In the genomic region with DNA sequence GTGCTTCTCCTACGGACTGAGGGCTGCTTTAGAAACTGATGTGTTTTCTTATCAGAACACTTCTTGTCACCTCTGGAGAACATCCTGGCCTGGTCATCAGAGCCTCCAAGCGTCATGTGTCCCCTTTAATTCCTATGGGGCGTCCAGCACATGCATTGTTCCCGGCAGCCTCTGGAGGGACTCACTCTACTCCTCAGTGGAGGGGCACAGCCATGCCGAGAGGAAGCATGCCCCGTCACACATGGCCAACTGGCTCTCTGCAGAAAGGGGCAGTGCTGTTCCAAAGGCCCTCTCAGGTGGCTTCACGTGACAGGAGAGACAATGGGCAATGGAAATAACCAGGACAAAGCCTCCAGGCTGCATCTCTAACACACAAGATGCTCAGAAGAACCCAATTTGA, we compare ENCODE assay signal across 2 cellular contexts.
TF ChIP-seq lines count a peak whose summit lies in the region.

No MANE protein-coding gene starts in this region.

TF ChIP-seq in GM23338, 12 proteins besides CTCF, POLR2A, EP300 and RAD21 (continued from another document):
- TF ChIP-seq, protein P1, sequence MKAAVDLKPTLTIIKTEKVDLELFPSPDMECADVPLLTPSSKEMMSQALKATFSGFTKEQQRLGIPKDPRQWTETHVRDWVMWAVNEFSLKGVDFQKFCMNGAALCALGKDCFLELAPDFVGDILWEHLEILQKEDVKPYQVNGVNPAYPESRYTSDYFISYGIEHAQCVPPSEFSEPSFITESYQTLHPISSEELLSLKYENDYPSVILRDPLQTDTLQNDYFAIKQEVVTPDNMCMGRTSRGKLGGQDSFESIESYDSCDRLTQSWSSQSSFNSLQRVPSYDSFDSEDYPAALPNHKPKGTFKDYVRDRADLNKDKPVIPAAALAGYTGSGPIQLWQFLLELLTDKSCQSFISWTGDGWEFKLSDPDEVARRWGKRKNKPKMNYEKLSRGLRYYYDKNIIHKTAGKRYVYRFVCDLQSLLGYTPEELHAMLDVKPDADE (IDR thresholded peaks at IDR 0.05), result no peak
- no peak for TF ChIP-seq JUNB (IDR thresholded peaks at IDR 0.05; ENCODE audit: unreplicated experiment)

TF ChIP-seq in WTC11, 78 proteins besides CTCF, POLR2A, EP300 and RAD21 (continued from another document):
- no peak for TF ChIP-seq PRDM15 (CRISPR knock-in tag; IDR thresholded peaks at IDR 0.05)
- TF ChIP-seq NFE2L1 (CRISPR knock-in tag; IDR thresholded peaks at IDR 0.05), result no peak
- no peak for TF ChIP-seq ZNF396 (CRISPR knock-in tag; IDR thresholded peaks at IDR 0.05; ENCODE audit: borderline replicate concordance)
- TF ChIP-seq ZNF416 (CRISPR knock-in tag; IDR thresholded peaks at IDR 0.05), result no peak
- no peak for TF ChIP-seq GRHL2 (CRISPR knock-in tag; IDR thresholded peaks at IDR 0.05; ENCODE audit: insufficient replicate concordance, severe bottlenecking)
- no peak for TF ChIP-seq ESRRA (CRISPR knock-in tag; IDR thresholded peaks at IDR 0.05; ENCODE audit: borderline replicate concordance)
- no peak for TF ChIP-seq NR3C1 (CRISPR knock-in tag; conservative IDR thresholded peaks at IDR 0.05; ENCODE audit: low read depth)
- no peak for TF ChIP-seq CBFB (CRISPR knock-in tag; IDR thresholded peaks at IDR 0.05; ENCODE audit: low read depth)
- TF ChIP-seq ZNF232 (CRISPR knock-in tag; IDR thresholded peaks at IDR 0.05), result no peak
- no peak for TF ChIP-seq NR2C2 (CRISPR knock-in tag; IDR thresholded peaks at IDR 0.05)
- TF ChIP-seq, protein P2, sequence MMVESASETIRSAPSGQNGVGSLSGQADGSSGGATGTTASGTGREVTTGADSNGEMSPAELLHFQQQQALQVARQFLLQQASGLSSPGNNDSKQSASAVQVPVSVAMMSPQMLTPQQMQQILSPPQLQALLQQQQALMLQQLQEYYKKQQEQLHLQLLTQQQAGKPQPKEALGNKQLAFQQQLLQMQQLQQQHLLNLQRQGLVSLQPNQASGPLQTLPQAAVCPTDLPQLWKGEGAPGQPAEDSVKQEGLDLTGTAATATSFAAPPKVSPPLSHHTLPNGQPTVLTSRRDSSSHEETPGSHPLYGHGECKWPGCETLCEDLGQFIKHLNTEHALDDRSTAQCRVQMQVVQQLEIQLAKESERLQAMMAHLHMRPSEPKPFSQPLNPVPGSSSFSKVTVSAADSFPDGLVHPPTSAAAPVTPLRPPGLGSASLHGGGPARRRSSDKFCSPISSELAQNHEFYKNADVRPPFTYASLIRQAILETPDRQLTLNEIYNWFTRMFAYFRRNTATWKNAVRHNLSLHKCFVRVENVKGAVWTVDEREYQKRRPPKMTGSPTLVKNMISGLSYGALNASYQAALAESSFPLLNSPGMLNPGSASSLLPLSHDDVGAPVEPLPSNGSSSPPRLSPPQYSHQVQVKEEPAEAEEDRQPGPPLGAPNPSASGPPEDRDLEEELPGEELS (CRISPR knock-in tag; IDR thresholded peaks at IDR 0.05), result no peak
